In the genomic region with DNA sequence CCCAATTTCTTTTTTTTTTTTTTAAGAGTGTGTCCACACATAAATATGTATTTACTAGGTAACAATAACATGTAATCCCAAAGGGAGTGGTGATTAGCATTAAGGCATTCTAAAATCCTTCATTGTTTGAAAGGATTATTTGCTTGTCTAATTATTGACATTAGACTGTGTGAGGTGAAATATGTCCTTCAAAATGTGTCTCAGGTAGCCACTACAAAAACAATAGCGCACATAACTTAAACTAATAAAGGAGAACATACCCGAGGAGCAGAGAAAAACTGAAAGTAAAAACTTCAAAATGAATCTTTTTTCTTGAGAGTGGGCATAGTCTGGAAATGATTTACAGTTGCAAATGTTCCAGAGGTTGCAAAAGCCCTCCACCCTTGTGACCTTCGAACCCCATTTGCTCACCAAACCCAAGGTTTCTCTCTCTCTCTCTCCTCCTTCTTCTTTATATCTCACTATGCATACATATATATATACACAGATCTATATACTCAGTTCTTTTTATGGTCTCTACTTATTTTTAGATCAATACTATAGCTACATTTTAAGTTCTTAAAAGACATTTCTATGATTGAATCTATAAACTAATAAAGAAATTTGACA, we compare ENCODE assay signal across 26 cellular contexts. TPM values are rescaled to one million over a fixed set of nuclear protein-coding genes. Genes with fewer than 3 reads are reported as not detected.
DNase-seq lines count a peak whose midpoint lies in the region; ATAC-seq, FAIRE-seq and TF ChIP-seq lines count a peak whose summit lies in the region.
"Had no signal": no experiment of that assay in that cellular context is flagged by ENCODE, and none has a peak within 500 bp of the region (broad histone marks: within the 10 kb centered on the region; RNA-seq: fewer than 3 reads in every experiment).

No MANE protein-coding gene starts in this region.

- H3K4me3 Mint-ChIP-seq in neural progenitor cell: no peak overlapping the region
- H3K4me3 Mint-ChIP-seq in T-helper 2 cell treated with Interferon-gamma antibody and Interleukin-4, amounts not matched to agents 5 μg/mL and 100 μg/mL, for 36 hours: no peak overlapping the region
- H3K4me3 Mint-ChIP-seq: activated naive CD4-positive, alpha-beta T cell treated with anti-CD3 and anti-CD28 coated beads, Interleukin-2, amount 10 ng/mL, durations not matched to agents 7 days and 5 days; dendritic cell treated with granulocyte-macrophage colony-stimulating factor and Interleukin-4, amounts not matched to agents 40 ng/mL and 50 ng/mL, for 4 days had no signal

- H4K20me1 ChIP-seq in GM23248 (ENCODE audit: insufficient read depth) (no peaks in the 10 kb centered on the region), neural progenitor cell (ENCODE audit: low read depth) (no peaks in the 10 kb centered on the region)

- ATAC-seq in right lobe of liver: peak; percentile 63 to 89 (median 64)
- ATAC-seq: GM12878 had no signal

- peak overlapping the region; percentile 50; the same call in 1 of the 2 replicates for H2AFZ ChIP-seq in GM23248
- no peak overlapping the region for H2AFZ ChIP-seq in neural progenitor cell (replicated peaks)

- no peaks in the 10 kb centered on the region for H3K9me2 ChIP-seq in GM23248 (ENCODE audit: insufficient read depth)

- WGBS in GM23248 (ENCODE audit: low coverage in 1 of 2, low lambda C conversion rate in 2 of 2, missing lambda C conversion rate in 2 of 2), 2 experiments: 13 to 30% methylated on average over 3 of the region's 3 CpGs
- 10% methylated on average over 3 of the region's 3 CpGs for WGBS in right lobe of liver (ENCODE audit: insufficient coverage, low coverage, low lambda C conversion rate, missing lambda C conversion rate)

- in situ Hi-C loops in GM23248 (cut with MboI): no loop called here

- H3K27me3 Mint-ChIP-seq in neural progenitor cell (ENCODE audit: insufficient read depth, low read depth): peaks cover 2% of the 10 kb centered on the region
- H3K27me3 Mint-ChIP-seq in T-helper 2 cell treated with Interferon-gamma antibody and Interleukin-4, amounts not matched to agents 5 μg/mL and 100 μg/mL, for 36 hours (ENCODE audit: low read depth): peaks cover 6% of the 10 kb centered on the region
- H3K27me3 Mint-ChIP-seq: dendritic cell treated with granulocyte-macrophage colony-stimulating factor and Interleukin-4, amounts not matched to agents 40 ng/mL and 50 ng/mL, for 4 days had no signal

- peak overlapping the region; percentile 8; the same call in 1 of the 2 replicates for H3K4me3 ChIP-seq in GM23248
- H3K4me3 ChIP-seq in adipocyte (ENCODE audit: low read length): peak overlapping the region; percentile 46
- peak overlapping the region; percentile 3 to 23 (median 15) for H3K4me3 ChIP-seq in right lobe of liver
- no peak overlapping the region for H3K4me3 ChIP-seq in neural progenitor cell
- H3K4me3 ChIP-seq: cardiac muscle cell, GM12878, HAP-1, Peyer's patch, psoas muscle had no signal

- H3K27ac ChIP-seq in GM23248 (no peak overlapping the region), right lobe of liver (peak overlapping the region in 1 of 3 donors; percentile 28), neural progenitor cell (no peak overlapping the region)
- H3K27ac ChIP-seq: cardiac muscle cell, neutrophil, Peyer's patch, psoas muscle had no signal

- H3K4me2 ChIP-seq in GM23248 (ENCODE audit: unreplicated experiment): no peak overlapping the region
- no peak overlapping the region for H3K4me2 ChIP-seq in neural progenitor cell

- no peaks in the 10 kb centered on the region for H3K9me3 ChIP-seq in GM23248 (ENCODE audit: low read depth)
- no peaks in the 10 kb centered on the region for H3K9me3 ChIP-seq in adipocyte (ENCODE audit: control insufficient read depth, low read length)
- no peaks in the 10 kb centered on the region for H3K9me3 ChIP-seq in right lobe of liver
- no peaks in the 10 kb centered on the region for H3K9me3 ChIP-seq in neural progenitor cell (ENCODE audit: low read depth)
- H3K9me3 ChIP-seq: HAP-1, neutrophil, Peyer's patch, psoas muscle had no signal

- no peaks in the 10 kb centered on the region for H3K27me3 ChIP-seq in GM23248 (replicated peaks; ENCODE audit: insufficient read depth)
- no peaks in the 10 kb centered on the region for H3K27me3 ChIP-seq in adipocyte (replicated peaks; ENCODE audit: control insufficient read depth, insufficient read depth, low read length)
- no peaks in the 10 kb centered on the region for H3K27me3 ChIP-seq in right lobe of liver
- H3K27me3 ChIP-seq in neural progenitor cell: no peaks in the 10 kb centered on the region
- H3K27me3 ChIP-seq: cardiac muscle cell, neutrophil, Peyer's patch had no signal

- H3K36me3 ChIP-seq in GM23248 (ENCODE audit: low read depth) (no peaks in the 10 kb centered on the region), adipocyte (ENCODE audit: control insufficient read depth, insufficient read depth, low read length, severe bottlenecking) (no peaks in the 10 kb centered on the region), right lobe of liver (no peaks in the 10 kb centered on the region), neural progenitor cell (no peaks in the 10 kb centered on the region)
- H3K36me3 ChIP-seq: cardiac muscle cell, HAP-1, neutrophil, Peyer's patch had no signal

- TF ChIP-seq CTCF in right lobe of liver (IDR thresholded peaks at IDR 0.05) (no peak), neural progenitor cell (IDR thresholded peaks at IDR 0.05) (no peak)

- no peak overlapping the region for H3K27ac Mint-ChIP-seq in neural progenitor cell
- no peak overlapping the region for H3K27ac Mint-ChIP-seq in T-helper 2 cell treated with Interferon-gamma antibody and Interleukin-4, amounts not matched to agents 5 μg/mL and 100 μg/mL, for 36 hours
- H3K27ac Mint-ChIP-seq: activated naive CD4-positive, alpha-beta T cell treated with anti-CD3 and anti-CD28 coated beads, Interleukin-2, amount 10 ng/mL, durations not matched to agents 7 days and 5 days; dendritic cell treated with granulocyte-macrophage colony-stimulating factor and Interleukin-4, amounts not matched to agents 40 ng/mL and 50 ng/mL, for 4 days had no signal

- H3K36me3 Mint-ChIP-seq in neural progenitor cell: no peaks in the 10 kb centered on the region
- no peaks in the 10 kb centered on the region for H3K36me3 Mint-ChIP-seq in T-helper 2 cell treated with Interferon-gamma antibody and Interleukin-4, amounts not matched to agents 5 μg/mL and 100 μg/mL, for 36 hours (ENCODE audit: low read depth)
- H3K36me3 Mint-ChIP-seq: activated naive CD4-positive, alpha-beta T cell treated with anti-CD3 and anti-CD28 coated beads, Interleukin-2, amount 10 ng/mL, durations not matched to agents 7 days and 5 days had no signal

- no peaks in the 10 kb centered on the region for H3K4me1 ChIP-seq in GM23248 (ENCODE audit: insufficient read depth)
- H3K4me1 ChIP-seq in adipocyte (ENCODE audit: control insufficient read depth, insufficient read depth, low read length): peaks cover 24% of the 10 kb centered on the region
- H3K4me1 ChIP-seq in right lobe of liver: peaks cover 0 to 5% (median 0%) of the 10 kb centered on the region in 4 donors
- peaks cover 6% of the 10 kb centered on the region for H3K4me1 ChIP-seq in neural progenitor cell
- H3K4me1 ChIP-seq: Peyer's patch, psoas muscle had no signal

- DNase-seq in GM23248: no peak
- peak; percentile 8 for DNase-seq in adipocyte (ENCODE audit: low read depth)
- DNase-seq in right lobe of liver: no peak
- no peak for DNase-seq in neural progenitor cell (ENCODE audit: low spot score)
- DNase-seq in activated CD4-positive, CD25-positive, alpha-beta regulatory T cell treated with anti-CD3 and anti-CD28 coated beads, Interleukin-2, amount 50 U/mL, for 72 hours: no peak
- no peak for DNase-seq in NCI-H510A (lab: John Stamatoyannopoulos, UW)
- no peak for DNase-seq in T-helper 2 cell treated with Interferon-gamma antibody and Interleukin-4, amounts not matched to agents 5 μg/mL and 100 μg/mL, for 36 hours (ENCODE audit: low spot score)
- DNase-seq: ACHN; activated CD4-positive, alpha-beta T cell treated with anti-CD3 and anti-CD28 coated beads, Interleukin-2, amount 50 U/mL, for 1 hour; activated naive CD4-positive, alpha-beta T cell treated with anti-CD3 and anti-CD28 coated beads, Interleukin-2, amount 10 ng/mL, durations not matched to agents 7 days and 5 days; aorta; DND-41; NCI-H1105; NCI-H2227 treated with DMSO at 0.1 percent for 48 hours; Peyer's patch; psoas muscle; trophoblast cell had no signal

- H3F3A ChIP-seq in GM23248 (ENCODE audit: insufficient read depth): no peaks in the 10 kb centered on the region
- H3F3A ChIP-seq in neural progenitor cell (ENCODE audit: low read depth): no peaks in the 10 kb centered on the region

- no peaks in the 10 kb centered on the region for H3K9me3 Mint-ChIP-seq in neural progenitor cell
- no peaks in the 10 kb centered on the region for H3K9me3 Mint-ChIP-seq in T-helper 2 cell treated with Interferon-gamma antibody and Interleukin-4, amounts not matched to agents 5 μg/mL and 100 μg/mL, for 36 hours
- H3K9me3 Mint-ChIP-seq: activated naive CD4-positive, alpha-beta T cell treated with anti-CD3 and anti-CD28 coated beads, Interleukin-2, amount 10 ng/mL, durations not matched to agents 7 days and 5 days had no signal

- H3K9ac ChIP-seq in GM23248 (no peak overlapping the region), adipocyte (ENCODE audit: low read length) (peak overlapping the region; percentile 1), neural progenitor cell (no peak overlapping the region)

- peak; percentile 56 for FAIRE-seq in A204.1 (lab: Jason Lieb, UNC)
- FAIRE-seq: GM12878, keratinocyte had no signal

- H3K79me2 ChIP-seq in GM23248 (ENCODE audit: insufficient read depth): no peaks in the 10 kb centered on the region
- no peaks in the 10 kb centered on the region for H3K79me2 ChIP-seq in neural progenitor cell (ENCODE audit: low read depth)

- intact Hi-C loops in right lobe of liver (cut with DNase I): no loop called here

- peaks cover 20% of the 10 kb centered on the region for H3K4me1 Mint-ChIP-seq in neural progenitor cell
- H3K4me1 Mint-ChIP-seq in T-helper 2 cell treated with Interferon-gamma antibody and Interleukin-4, amounts not matched to agents 5 μg/mL and 100 μg/mL, for 36 hours (ENCODE audit: low read depth): no peaks in the 10 kb centered on the region
- H3K4me1 Mint-ChIP-seq: activated naive CD4-positive, alpha-beta T cell treated with anti-CD3 and anti-CD28 coated beads, Interleukin-2, amount 10 ng/mL, durations not matched to agents 7 days and 5 days had no signal

- TF ChIP-seq POLR2A in right lobe of liver (IDR thresholded peaks at IDR 0.05): no peak

RNA-seq across cellular contexts. Expression of gene FRZB, which starts 24.4 kb away (rescaled TPM):
- 0.32 TPM in 1 of 2 replicates, not detected in the other for total RNA-seq in GM23248 (2014; rRNA removed; shearing (Covaris generic))
- 0.08 TPM in 1 of 2 replicates, not detected in the other for polyA plus RNA-seq in GM23248 (2016; fragmentation: Nextera tagmentation; extraction: Ambion mirVana)
- under 1 TPM; 0.14 to 0.93 (median 0.59) TPM for total RNA-seq in right lobe of liver
- total RNA-seq in neural progenitor cell (ENCODE audit: low replicate concordance): 69.0 and 72.8 TPM in 2 replicates
- total RNA-seq: GM12878; SK-MEL-5; T-helper 2 cell treated with Interferon-gamma antibody and Interleukin-4, amounts not matched to agents 100 ng/mL and 5 ng/mL, for 36 hours had no signal

Comparison
In these comparisons a context has a peak if more than half of its experiments do, and no peak if none do; other contexts are left out.
1. RNA of gene FRZB, which starts 24.4 kb away (total RNA-seq): 69.0 to 72.8 TPM in neural progenitor cell; 0.14 to 0.93 TPM in right lobe of liver and 0.32 TPM in GM23248; every median in the first group is over 10 times any median in the second.